In the genomic region with DNA sequence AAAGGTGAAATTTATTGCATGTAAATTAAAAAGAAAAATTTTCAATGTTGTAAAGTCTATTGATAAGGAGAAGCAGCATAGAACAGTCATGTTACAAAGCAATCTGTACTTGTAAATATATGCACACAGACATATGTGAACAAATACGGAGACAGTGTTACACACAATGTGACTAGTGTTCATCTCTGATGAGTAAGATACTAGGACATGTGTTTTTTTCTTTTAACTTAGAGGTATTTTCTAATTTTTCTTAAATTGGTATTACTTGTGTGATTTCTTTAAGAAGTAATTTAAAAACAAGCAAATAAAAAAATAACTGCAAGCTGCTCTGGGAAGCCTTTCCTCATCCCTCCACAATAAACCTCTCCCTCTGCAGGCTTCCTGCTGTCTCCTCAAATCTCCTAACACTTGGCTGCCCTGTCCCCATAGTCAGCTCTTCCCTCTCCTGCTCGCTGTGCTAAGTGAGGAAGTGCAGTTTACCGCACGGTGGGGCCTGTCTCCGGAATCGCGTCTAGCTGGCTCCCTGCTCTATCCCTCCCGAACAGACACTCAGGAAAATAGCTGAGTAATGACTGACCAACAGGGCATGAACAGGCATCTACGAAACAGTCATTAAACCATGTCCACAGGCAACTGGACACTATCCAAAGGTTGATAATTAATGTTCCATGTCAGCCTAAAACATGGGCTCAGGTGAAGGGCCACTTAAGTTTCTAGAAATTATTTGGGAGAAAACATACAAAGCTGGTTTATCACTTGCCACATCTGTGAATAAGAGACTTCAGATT, we compare ENCODE assay signal across 1 cellular context.
A peak's percentile ranks its signal among the peaks of the same experiment; 100 is the strongest.
TF ChIP-seq lines count a peak whose summit lies in the region.

No MANE protein-coding gene starts in this region.

TF ChIP-seq in SK-N-SH, 30 proteins besides CTCF, POLR2A, EP300 and RAD21 (continued from another document):
- TF ChIP-seq, protein P1, sequence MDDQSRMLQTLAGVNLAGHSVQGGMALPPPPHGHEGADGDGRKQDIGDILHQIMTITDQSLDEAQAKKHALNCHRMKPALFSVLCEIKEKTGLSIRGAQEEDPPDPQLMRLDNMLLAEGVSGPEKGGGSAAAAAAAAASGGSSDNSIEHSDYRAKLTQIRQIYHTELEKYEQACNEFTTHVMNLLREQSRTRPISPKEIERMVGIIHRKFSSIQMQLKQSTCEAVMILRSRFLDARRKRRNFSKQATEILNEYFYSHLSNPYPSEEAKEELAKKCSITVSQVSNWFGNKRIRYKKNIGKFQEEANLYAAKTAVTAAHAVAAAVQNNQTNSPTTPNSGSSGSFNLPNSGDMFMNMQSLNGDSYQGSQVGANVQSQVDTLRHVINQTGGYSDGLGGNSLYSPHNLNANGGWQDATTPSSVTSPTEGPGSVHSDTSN (IDR thresholded peaks at IDR 0.05), result peak; percentile 54
- TF ChIP-seq FOSL2 (IDR thresholded peaks at IDR 0.05; ENCODE audit: borderline replicate concordance, low read depth) (peak; percentile 37; the same call in 1 of the 2 replicates), EZH2phosphoT487 (IDR thresholded peaks at IDR 0.05; ENCODE audit: borderline replicate concordance, low read depth) (no peak), TAF1 (IDR thresholded peaks at IDR 0.05; ENCODE audit: borderline replicate concordance, low read depth, low read length) (peak; percentile 49; the same call in 1 of the 2 replicates), MXI1 (IDR thresholded peaks at IDR 0.05; ENCODE audit: low read depth, low read length) (peak; percentile 66), ELF1 (IDR thresholded peaks at IDR 0.05) (peak; percentile 47; the same call in 1 of the 2 replicates), TCF12 (IDR thresholded peaks at IDR 0.05) (peak; percentile 62; the same call in 1 of the 2 replicates)
- TF ChIP-seq, protein P2, sequence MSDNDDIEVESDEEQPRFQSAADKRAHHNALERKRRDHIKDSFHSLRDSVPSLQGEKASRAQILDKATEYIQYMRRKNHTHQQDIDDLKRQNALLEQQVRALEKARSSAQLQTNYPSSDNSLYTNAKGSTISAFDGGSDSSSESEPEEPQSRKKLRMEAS (IDR thresholded peaks at IDR 0.05; ENCODE audit: low read depth), result peak; percentile 68
- TF ChIP-seq, protein P3, sequence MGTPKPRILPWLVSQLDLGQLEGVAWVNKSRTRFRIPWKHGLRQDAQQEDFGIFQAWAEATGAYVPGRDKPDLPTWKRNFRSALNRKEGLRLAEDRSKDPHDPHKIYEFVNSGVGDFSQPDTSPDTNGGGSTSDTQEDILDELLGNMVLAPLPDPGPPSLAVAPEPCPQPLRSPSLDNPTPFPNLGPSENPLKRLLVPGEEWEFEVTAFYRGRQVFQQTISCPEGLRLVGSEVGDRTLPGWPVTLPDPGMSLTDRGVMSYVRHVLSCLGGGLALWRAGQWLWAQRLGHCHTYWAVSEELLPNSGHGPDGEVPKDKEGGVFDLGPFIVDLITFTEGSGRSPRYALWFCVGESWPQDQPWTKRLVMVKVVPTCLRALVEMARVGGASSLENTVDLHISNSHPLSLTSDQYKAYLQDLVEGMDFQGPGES (IDR thresholded peaks at IDR 0.05; ENCODE audit: low read depth, low read length), result no peak
